12 cellular contexts compared by ENCODE assay signal in genomic region chr17:4533522-4534502, GRCh38. TPM values are rescaled to one million over a fixed set of nuclear protein-coding genes. Genes with fewer than 3 reads are reported as not detected.
DNase-seq lines count a peak whose midpoint lies in the region; ATAC-seq, FAIRE-seq and TF ChIP-seq lines count a peak whose summit lies in the region.
"Had no signal": no experiment of that assay in that cellular context is flagged by ENCODE, and none has a peak within 500 bp of the region (broad histone marks: within the 10 kb centered on the region; RNA-seq: fewer than 3 reads in every experiment).

No MANE protein-coding gene starts in this region.

- H4K20me1 ChIP-seq in K562 (replicated peaks; ENCODE audit: control insufficient read depth, insufficient read depth, low read length) = peaks cover 4% of the 10 kb centered on the region; the same call in 1 of the 2 replicates

- no peak overlapping the region for H2AFZ ChIP-seq in K562 (ENCODE audit: low read depth, low read length)

- no peak overlapping the region; a peak in 1 of 4 replicates for H3K9ac ChIP-seq in K562 (ENCODE audit: insufficient read depth in 1 of 2, low read depth in 2 of 2, low read length in 2 of 2)

- FAIRE-seq in K562 (lab: Jason Lieb, UNC) (no peak), GM12891 (lab: Jason Lieb, UNC) (no peak)

- TF ChIP-seq POLR2A in K562 (conservative IDR thresholded peaks at IDR 0.05) = no peak
- no peak for TF ChIP-seq POLR2A in GM12891 (IDR thresholded peaks at IDR 0.05; ENCODE audit: low read depth, low read length)

- H3K4me1 ChIP-seq in K562 (replicated peaks in 1 of 2; ENCODE audit: control insufficient read depth in 2 of 2, insufficient read depth in 2 of 2, low read length in 2 of 2) (peaks cover 0 to 58% of the 10 kb centered on the region in 2 experiments; a peak in 3 of 5 replicates), mucosa of descending colon (ENCODE audit: low read depth) (peaks cover 23% of the 10 kb centered on the region)

- H3K36me3 ChIP-seq in K562 (ENCODE audit: control insufficient read depth, insufficient read depth, low read length) (peaks cover 18% of the 10 kb centered on the region; the same call in 1 of the 3 replicates), mucosa of descending colon (ENCODE audit: low read depth) (no peaks in the 10 kb centered on the region)

- POLR2A ChIA-PET in K562 (lab: Yijun Ruan, JAX) = no interaction called here

- H3K79me2 ChIP-seq in K562 (ENCODE audit: control insufficient read depth, insufficient read depth, low read length) = no peaks in the 10 kb centered on the region

- no peaks in the 10 kb centered on the region for H3K9me3 ChIP-seq in K562 (replicated peaks; ENCODE audit: control insufficient read depth, insufficient read depth, low read depth, low read length)
- H3K9me3 ChIP-seq in mucosa of descending colon = no peaks in the 10 kb centered on the region
- H3K9me3 ChIP-seq: neutrophil had no signal

- WGBS in K562 (ENCODE audit: insufficient coverage, low coverage, missing lambda C conversion rate) = 9% methylated on average over 13 of the region's 23 CpGs

- H3K27ac ChIP-seq in K562 (ENCODE audit: extremely low read depth, low read depth, low read length) = no peak overlapping the region
- H3K27ac ChIP-seq: epithelial cell of prostate, neutrophil had no signal

- TF ChIP-seq CTCF in K562 (IDR thresholded peaks at IDR 0.05 in 2 of 3, conservative IDR thresholded peaks at IDR 0.05 in 1 of 3; ENCODE audit: insufficient read depth in 2 of 3, low read depth in 1 of 3, low read length in 3 of 3) (no peak), mucosa of descending colon (IDR thresholded peaks at IDR 0.05) (no peak)

- ATAC-seq in K562 (no peak), mucosa of descending colon (peak; percentile 63), GM18511 (IDR thresholded peaks at IDR 0.05; ENCODE audit: unreplicated experiment) (no peak)

- H3K9me1 ChIP-seq in K562 (ENCODE audit: control insufficient read depth, insufficient read depth, low read length) = no peaks in the 10 kb centered on the region

- in situ Hi-C loops in K562 (cut with MboI) = no loop called here

- DNase-seq in Ammon's horn (ENCODE audit: low spot score) (peak; percentile 97), HT-29 (ENCODE audit: low spot score) (peak; percentile 89), K562 (ENCODE audit: extremely low read depth in 1 of 4, low spot score in 3 of 4) (peak in 1 of 4 experiments; percentile 29), mucosa of descending colon (peak in 1 of 3 donors; percentile 63), hepatic stellate cell (ENCODE audit: low spot score) (no peak), GM12891 (ENCODE audit: insufficient read length, low spot score) (no peak)
- no peak for DNase-seq in stimulated activated CD4-positive, alpha-beta T cell treated with anti-CD3 and anti-CD28 coated beads, Interleukin-12 subunit alpha, Interleukin-12 subunit beta, amount 100 ng/mL, for 4 hours

- TF ChIP-seq RAD21 in K562 (CRISPR knock-in tag; conservative IDR thresholded peaks at IDR 0.05 in 1 of 2, IDR thresholded peaks at IDR 0.05 in 1 of 2) = no peak

- no peak overlapping the region for H3K4me3 ChIP-seq in K562
- no peak overlapping the region for H3K4me3 ChIP-seq in mucosa of descending colon

- CTCF ChIA-PET in K562 (lab: Yijun Ruan, JAX; ENCODE audit: low intra/inter-chr PET ratio) = no interaction called here

- no TSS peak for BruUV-seq in K562 (replicated peaks; lab: Mats Ljungman, UMichigan)

- no peak overlapping the region for H3K4me2 ChIP-seq in K562 (ENCODE audit: insufficient read depth, low read length)

- peaks cover 0 to 11% of the 10 kb centered on the region in 2 experiments; a peak in 3 of 5 replicates for H3K27me3 ChIP-seq in K562 (ENCODE audit: control insufficient read depth in 2 of 2, insufficient read depth in 2 of 2, low read length in 2 of 2)
- H3K27me3 ChIP-seq: neutrophil had no signal

- intact Hi-C loops in K562 (cut with micrococcal nuclease) = no loop called here
- intact Hi-C loops in mucosa of descending colon (cut with DNase I, micrococcal nuclease) = no loop called here

- TF ChIP-seq EP300 in K562 (IDR thresholded peaks at IDR 0.05; ENCODE audit: low read length) = no peak

RNA-seq across cellular contexts. Expression of gene MYBBP1A, which starts 21.4 kb away (rescaled TPM):
- 136 and 177 TPM in 2 replicates for total RNA-seq in HT-29 (2014; rRNA removed; shearing (Covaris generic))
- 95.2 and 270 TPM in 2 replicates for total RNA-seq in K562 (2011; cell fraction: chromatin; rRNA removed; ENCODE audit: low replicate concordance)
- total RNA-seq in K562 (2011; cell fraction: nucleolus; rRNA removed) = 174 and 191 TPM in 2 replicates
- total RNA-seq in K562 (2011; cell fraction: nucleoplasm; rRNA removed) = 98.3 and 111 TPM in 2 replicates
- total RNA-seq in K562 (2014; rRNA removed) (109 and 132 TPM in 2 replicates), K562 (2014; rRNA removed; fragmentation: Illumina TruSeq; extraction: Trizol) (19.8 and 23.3 TPM in 2 replicates), K562 (2015; rRNA removed; fragmentation: Illumina TruSeq; extraction: Trizol) (47.2 and 47.6 TPM in 2 replicates), K562 (2021) (107 and 114 TPM in 2 replicates), mucosa of descending colon (10 to 100 TPM; 32.7 to 41.4 (median 36.7) TPM)
- polyA plus RNA-seq in K562 (2011; rRNA removed) (17.7 and 32.4 TPM in 2 replicates), K562 (2014; fragmentation: Illumina TruSeq; extraction: Trizol) (70.7 and 73.8 TPM in 2 replicates), K562 (2014; fragmentation: Nextera tagmentation; extraction: Ambion mirVana) (1 to 10 TPM; 2.0 to 2.4 TPM), K562 (2014; rRNA removed) (69.7 and 77.2 TPM in 2 replicates)
- polyA plus RNA-seq in K562 (2011; cell fraction: cytosol; rRNA removed) = 16.3 and 33.1 TPM in 2 replicates
- 131 and 209 TPM in 2 replicates for polyA plus RNA-seq in K562 (2011; cell fraction: nucleus; rRNA removed)
- polyA plus RNA-seq in K562 (2012) = 37.2 and 61.4 TPM in 2 replicates
- 23.5 and 30.7 TPM in 2 replicates for polyA minus RNA-seq in K562 (2011; rRNA and poly(A)+ RNA removed)
- polyA minus RNA-seq in K562 (2011; cell fraction: cytosol; rRNA and poly(A)+ RNA removed) = 53.6 and 56.5 TPM in 2 replicates
- polyA minus RNA-seq in K562 (2011; cell fraction: nucleus; rRNA and poly(A)+ RNA removed) = 54.6 and 62.6 TPM in 2 replicates
- polyA plus RNA-seq in GM12891 (2012; ENCODE audit: low read depth, missing spikeins) = 41.7 TPM

RNA-seq across cellular contexts. Expression of gene GGT6, which starts 26.6 kb away (rescaled TPM):
- 4.8 and 7.0 TPM in 2 replicates for total RNA-seq in HT-29 (2014; rRNA removed; shearing (Covaris generic))
- total RNA-seq in K562 (2011; cell fraction: chromatin; rRNA removed; ENCODE audit: low replicate concordance) = not detected in 2 replicates
- not detected in 2 replicates for total RNA-seq in K562 (2011; cell fraction: nucleolus; rRNA removed)
- total RNA-seq in K562 (2011; cell fraction: nucleoplasm; rRNA removed) = not detected in 2 replicates
- not detected in 2 replicates for total RNA-seq in K562 (2014; rRNA removed)
- not detected in 2 replicates for total RNA-seq in K562 (2014; rRNA removed; fragmentation: Illumina TruSeq; extraction: Trizol)
- total RNA-seq in K562 (2015; rRNA removed; fragmentation: Illumina TruSeq; extraction: Trizol) = not detected in 2 replicates
- 0.09 TPM in 1 of 2 replicates, not detected in the other for total RNA-seq in K562 (2021)
- not detected in 2 replicates for polyA plus RNA-seq in K562 (2011; rRNA removed)
- not detected in 2 replicates for polyA plus RNA-seq in K562 (2011; cell fraction: cytosol; rRNA removed)
- polyA plus RNA-seq in K562 (2011; cell fraction: nucleus; rRNA removed) = not detected in 2 replicates
- not detected in 2 replicates for polyA plus RNA-seq in K562 (2012)
- polyA plus RNA-seq in K562 (2014; fragmentation: Illumina TruSeq; extraction: Trizol) = not detected in 2 replicates
- not detected for polyA plus RNA-seq in K562 (2014; fragmentation: Nextera tagmentation; extraction: Ambion mirVana)
- polyA plus RNA-seq in K562 (2014; rRNA removed) = 0.42 TPM in 1 of 2 replicates, not detected in the other
- not detected in 2 replicates for polyA minus RNA-seq in K562 (2011; rRNA and poly(A)+ RNA removed)
- polyA minus RNA-seq in K562 (2011; cell fraction: cytosol; rRNA and poly(A)+ RNA removed) = not detected in 2 replicates
- not detected in 2 replicates for polyA minus RNA-seq in K562 (2011; cell fraction: nucleus; rRNA and poly(A)+ RNA removed)
- total RNA-seq in mucosa of descending colon = 100 to 1,000 TPM in 2 of 3 donors, 10 to 100 TPM in 1; 98.0 to 219 (median 189) TPM
- polyA plus RNA-seq in GM12891 (2012; ENCODE audit: low read depth, missing spikeins) = not detected
- total RNA-seq: NCI-H460, subcutaneous adipose tissue had no signal

RNA-seq across cellular contexts. Expression of gene SPNS2, which starts 35.1 kb away (rescaled TPM):
- 172 and 193 TPM in 2 replicates for total RNA-seq in HT-29 (2014; rRNA removed; shearing (Covaris generic))
- not detected in 2 replicates for total RNA-seq in K562 (2011; cell fraction: chromatin; rRNA removed; ENCODE audit: low replicate concordance)
- not detected in 2 replicates for total RNA-seq in K562 (2011; cell fraction: nucleolus; rRNA removed)
- not detected in 2 replicates for total RNA-seq in K562 (2011; cell fraction: nucleoplasm; rRNA removed)
- total RNA-seq in K562 (2014; rRNA removed) (not detected in 2 replicates), K562 (2014; rRNA removed; fragmentation: Illumina TruSeq; extraction: Trizol) (not detected in 2 replicates), K562 (2015; rRNA removed; fragmentation: Illumina TruSeq; extraction: Trizol) (not detected in 2 replicates), K562 (2021) (0.07 TPM in 1 of 2 replicates, not detected in the other), mucosa of descending colon (10 to 100 TPM in 2 of 3 donors, 1 to 10 TPM in 1; 9.2 to 24.5 (median 11.0) TPM)
- polyA plus RNA-seq in K562 (2011; rRNA removed) (0.06 TPM in 1 of 2 replicates, not detected in the other), K562 (2014; fragmentation: Illumina TruSeq; extraction: Trizol) (not detected in 2 replicates), K562 (2014; fragmentation: Nextera tagmentation; extraction: Ambion mirVana) (not detected), K562 (2014; rRNA removed) (not detected in 2 replicates)
- polyA plus RNA-seq in K562 (2011; cell fraction: cytosol; rRNA removed) = 0.03 and 0.07 TPM in 2 replicates
- polyA plus RNA-seq in K562 (2011; cell fraction: nucleus; rRNA removed) = not detected in 2 replicates
- polyA plus RNA-seq in K562 (2012) = 0.12 and 0.76 TPM in 2 replicates
- polyA minus RNA-seq in K562 (2011; rRNA and poly(A)+ RNA removed) = not detected in 2 replicates
- polyA minus RNA-seq in K562 (2011; cell fraction: cytosol; rRNA and poly(A)+ RNA removed) = not detected in 2 replicates
- polyA minus RNA-seq in K562 (2011; cell fraction: nucleus; rRNA and poly(A)+ RNA removed) = not detected in 2 replicates
- polyA plus RNA-seq in GM12891 (2012; ENCODE audit: low read depth, missing spikeins) = 0.47 TPM

RNA-seq across cellular contexts. Expression of gene SMTNL2, which starts 50.5 kb away (rescaled TPM):
- not detected in 2 replicates for total RNA-seq in HT-29 (2014; rRNA removed; shearing (Covaris generic))
- total RNA-seq in K562 (2011; cell fraction: chromatin; rRNA removed; ENCODE audit: low replicate concordance) = not detected in 2 replicates
- total RNA-seq in K562 (2011; cell fraction: nucleolus; rRNA removed) = not detected in 2 replicates
- total RNA-seq in K562 (2011; cell fraction: nucleoplasm; rRNA removed) = not detected in 2 replicates
- total RNA-seq in K562 (2014; rRNA removed) (not detected in 2 replicates), K562 (2014; rRNA removed; fragmentation: Illumina TruSeq; extraction: Trizol) (not detected in 2 replicates), K562 (2015; rRNA removed; fragmentation: Illumina TruSeq; extraction: Trizol) (not detected in 2 replicates), K562 (2021) (not detected in 2 replicates), mucosa of descending colon (1 to 10 TPM in 2 of 3 donors, under 1 TPM in 1; 0.12 to 1.5 (median 1.1) TPM)
- polyA plus RNA-seq in K562 (2011; rRNA removed) (0.04 TPM in 1 of 2 replicates, not detected in the other), K562 (2014; fragmentation: Illumina TruSeq; extraction: Trizol) (not detected in 2 replicates), K562 (2014; fragmentation: Nextera tagmentation; extraction: Ambion mirVana) (not detected), K562 (2014; rRNA removed) (not detected in 2 replicates)
- not detected in 2 replicates for polyA plus RNA-seq in K562 (2011; cell fraction: cytosol; rRNA removed)
- not detected in 2 replicates for polyA plus RNA-seq in K562 (2011; cell fraction: nucleus; rRNA removed)
- polyA plus RNA-seq in K562 (2012) = not detected in 2 replicates
- not detected in 2 replicates for polyA minus RNA-seq in K562 (2011; rRNA and poly(A)+ RNA removed)
- polyA minus RNA-seq in K562 (2011; cell fraction: cytosol; rRNA and poly(A)+ RNA removed) = not detected in 2 replicates
- polyA minus RNA-seq in K562 (2011; cell fraction: nucleus; rRNA and poly(A)+ RNA removed) = not detected in 2 replicates
- not detected for polyA plus RNA-seq in GM12891 (2012; ENCODE audit: low read depth, missing spikeins)

Comparison
In these comparisons a context has a peak if more than half of its experiments do, and no peak if none do; other contexts are left out.
1. DNase-seq: peak in Ammon's horn (single experiment) and HT-29 (single experiment); none in stimulated activated CD4-positive, alpha-beta T cell treated with anti-CD3 and anti-CD28 coated beads, Interleukin-12 subunit alpha, Interleukin-12 subunit beta, amount 100 ng/mL, for 4 hours (single experiment), hepatic stellate cell (single experiment) and GM12891 (single experiment).
2. RNA of gene GGT6, which starts 26.6 kb away (total RNA-seq): 98.0 to 219 TPM in mucosa of descending colon; 4.8 to 7.0 TPM in HT-29 and 0.09 TPM in K562; every median in the first group is over 10 times any median in the second.
3. RNA of gene SPNS2, which starts 35.1 kb away (total RNA-seq): 172 to 193 TPM in HT-29 and 9.2 to 24.5 TPM in mucosa of descending colon; 0.07 TPM in K562; every median in the first group is over 4 times any median in the second.